Comparison of ENCODE assay signal across 21 cellular contexts in the genomic region with DNA sequence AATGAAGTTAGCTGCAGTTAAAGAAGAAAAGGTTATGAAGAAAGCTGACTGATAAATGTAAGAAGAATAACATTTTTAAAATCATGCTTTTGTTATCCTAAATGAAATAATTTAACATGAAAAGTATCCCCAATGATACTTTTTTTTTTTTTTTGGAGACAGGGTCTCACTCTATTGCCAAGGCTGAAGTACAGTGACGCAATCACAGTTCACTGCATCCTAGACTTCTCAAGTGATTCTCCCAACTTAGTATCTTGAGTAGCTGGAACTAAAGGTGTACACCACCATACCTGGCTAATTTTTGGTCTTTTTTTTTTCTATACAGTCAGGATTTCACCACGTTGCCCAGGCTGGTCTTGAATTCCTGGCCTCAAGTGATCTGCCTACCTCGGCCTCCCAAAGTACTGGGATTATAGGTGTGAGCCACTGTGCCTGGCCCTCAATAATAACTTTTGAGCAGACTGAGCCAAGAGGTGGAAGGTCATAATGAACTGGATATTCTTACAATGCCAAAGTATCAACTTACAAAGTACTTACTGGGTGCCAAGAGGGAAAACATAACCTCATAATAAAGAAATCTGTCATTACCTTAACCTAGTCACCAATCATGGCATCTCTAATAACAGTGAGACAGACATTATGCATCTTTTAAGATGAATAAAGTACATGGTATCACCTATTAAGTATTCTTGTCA.
DNase-seq lines count a peak whose midpoint lies in the region; ATAC-seq and TF ChIP-seq lines count a peak whose summit lies in the region.
"Had no signal": no experiment of that assay in that cellular context is flagged by ENCODE, and none has a peak within 500 bp of the region (broad histone marks: within the 10 kb centered on the region; RNA-seq: fewer than 3 reads in every experiment).

No MANE protein-coding gene starts in this region.

- no peak for TF ChIP-seq RAD21 in SK-N-SH (IDR thresholded peaks at IDR 0.05; ENCODE audit: low read length)

- peak overlapping the region; percentile 29 for H3K27ac Mint-ChIP-seq in chondrocyte (ENCODE audit: unreplicated experiment)
- no peak overlapping the region for H3K27ac Mint-ChIP-seq in activated T-cell treated with anti-CD3 and anti-CD28 coated beads, Interleukin-2, amount 50 U/mL, for 24 hours
- H3K27ac Mint-ChIP-seq: CD4-positive, CD25-positive, alpha-beta regulatory T cell; CD8-positive, alpha-beta memory T cell; H9 had no signal

- no peaks in the 10 kb centered on the region for H3K4me1 Mint-ChIP-seq in chondrocyte (ENCODE audit: low read depth)
- H3K4me1 Mint-ChIP-seq in activated T-cell treated with anti-CD3 and anti-CD28 coated beads, Interleukin-2, amount 50 U/mL, for 24 hours (ENCODE audit: low read depth): peaks cover 6% of the 10 kb centered on the region
- H3K4me1 Mint-ChIP-seq: H9 had no signal

- TF ChIP-seq EP300 in SK-N-SH (IDR thresholded peaks at IDR 0.05; ENCODE audit: borderline replicate concordance in 1 of 2, low read depth in 1 of 2, low read length in 1 of 2): no peak

- CTCF ChIA-PET in SK-N-SH (lab: Yijun Ruan, JAX): no interaction called here

- no peak overlapping the region for H3K4me3 Mint-ChIP-seq in chondrocyte (ENCODE audit: unreplicated experiment)
- H3K4me3 Mint-ChIP-seq in activated T-cell treated with anti-CD3 and anti-CD28 coated beads, Interleukin-2, amount 50 U/mL, for 24 hours: no peak overlapping the region
- H3K4me3 Mint-ChIP-seq: CD4-positive, CD25-positive, alpha-beta regulatory T cell; CD8-positive, alpha-beta memory T cell; H9; IgD-negative memory B cell had no signal

- intact Hi-C loops in psoas muscle (cut with DNase I): no loop called here

- no peaks in the 10 kb centered on the region for H4K20me1 ChIP-seq in SK-N-SH (ENCODE audit: insufficient read depth)

- no peaks in the 10 kb centered on the region for H3K9me2 ChIP-seq in SK-N-SH

- no peak overlapping the region for H3K9ac ChIP-seq in SK-N-SH

- POLR2A ChIA-PET in SK-N-SH (lab: Yijun Ruan, JAX): no interaction called here

- no peaks in the 10 kb centered on the region for H3K27me3 ChIP-seq in SK-N-SH (ENCODE audit: insufficient read depth)
- no peaks in the 10 kb centered on the region for H3K27me3 ChIP-seq in psoas muscle (ENCODE audit: insufficient read depth in 3 of 3, low read length in 2 of 3)
- H3K27me3 ChIP-seq: BE2C had no signal

- no peak overlapping the region for H3K27ac ChIP-seq in SK-N-SH (ENCODE audit: low read depth in 2 of 2, low read length in 1 of 2)
- H3K27ac ChIP-seq in psoas muscle: no peak overlapping the region
- H3K27ac ChIP-seq: HL-60 had no signal

- no peak for ATAC-seq in SK-N-SH treated with all-trans-retinoic acid at 6 μM for 48 hours
- ATAC-seq in psoas muscle: peak in 3 of 4 donors; percentile 53 to 68 (median 60)
- ATAC-seq: GM12878 had no signal

- no peaks in the 10 kb centered on the region for H3K79me2 ChIP-seq in SK-N-SH (ENCODE audit: insufficient read depth)

- H3K36me3 Mint-ChIP-seq in chondrocyte (ENCODE audit: low read depth): peaks cover 31% of the 10 kb centered on the region
- H3K36me3 Mint-ChIP-seq in activated T-cell treated with anti-CD3 and anti-CD28 coated beads, Interleukin-2, amount 50 U/mL, for 24 hours (ENCODE audit: low read depth): peaks cover 1% of the 10 kb centered on the region

- H3K9me3 ChIP-seq in SK-N-SH (no peaks in the 10 kb centered on the region), psoas muscle (no peaks in the 10 kb centered on the region)
- H3K9me3 ChIP-seq: BE2C had no signal

- peaks cover 5% of the 10 kb centered on the region for H3K9me3 Mint-ChIP-seq in chondrocyte (ENCODE audit: low read depth)
- peaks cover 2% of the 10 kb centered on the region for H3K9me3 Mint-ChIP-seq in activated T-cell treated with anti-CD3 and anti-CD28 coated beads, Interleukin-2, amount 50 U/mL, for 24 hours
- H3K9me3 Mint-ChIP-seq: IgD-negative memory B cell had no signal

- H3K27me3 Mint-ChIP-seq in chondrocyte (ENCODE audit: low read depth): no peaks in the 10 kb centered on the region
- no peaks in the 10 kb centered on the region for H3K27me3 Mint-ChIP-seq in activated T-cell treated with anti-CD3 and anti-CD28 coated beads, Interleukin-2, amount 50 U/mL, for 24 hours
- H3K27me3 Mint-ChIP-seq: CD4-positive, CD25-positive, alpha-beta regulatory T cell; IgD-negative memory B cell had no signal

- no peak overlapping the region for H2AFZ ChIP-seq in SK-N-SH (ENCODE audit: low read depth)

- 89% methylated on average over 3 of the region's 3 CpGs for WGBS in SK-N-SH (ENCODE audit: low lambda C conversion rate)
- 38 to 47% (median 40%) methylated on average over 3 of the region's 3 CpGs for WGBS in psoas muscle, 3 donors

- H3F3A ChIP-seq in SK-N-SH (replicated peaks; ENCODE audit: insufficient read depth): no peaks in the 10 kb centered on the region

- H3K4me1 ChIP-seq in SK-N-SH (ENCODE audit: control insufficient read depth in 1 of 2, insufficient read depth in 2 of 2, low read depth in 1 of 2, low read length in 1 of 2): no peaks in the 10 kb centered on the region; a peak in 2 of 4 replicates
- peaks cover 5% of the 10 kb centered on the region for H3K4me1 ChIP-seq in psoas muscle
- H3K4me1 ChIP-seq: BE2C had no signal

- H3K36me3 ChIP-seq in SK-N-SH (replicated peaks in 1 of 2; ENCODE audit: control insufficient read depth in 1 of 2, insufficient read depth in 2 of 2, low read length in 1 of 2): peaks cover 6 to 50% of the 10 kb centered on the region in 2 experiments
- H3K36me3 ChIP-seq in psoas muscle (ENCODE audit: insufficient read depth in 1 of 2, low read depth in 1 of 2): peaks cover 0 to 55% of the 10 kb centered on the region in 2 donors
- H3K36me3 ChIP-seq: BE2C had no signal

- TF ChIP-seq CTCF in SK-N-SH (IDR thresholded peaks at IDR 0.05): no peak
- no peak for TF ChIP-seq CTCF in chondrocyte (IDR thresholded peaks at IDR 0.05)
- no peak for TF ChIP-seq CTCF in psoas muscle (IDR thresholded peaks at IDR 0.05)

- H3K4me2 ChIP-seq in SK-N-SH: no peak overlapping the region

- H3K4me3 ChIP-seq in SK-N-SH (ENCODE audit: low read depth in 2 of 2, low read length in 1 of 2) (no peak overlapping the region), psoas muscle (no peak overlapping the region)
- H3K4me3 ChIP-seq: GM12878 had no signal

- no peak for DNase-seq in SK-N-SH
- DNase-seq in NCI-H69 (lab: John Stamatoyannopoulos, UW): peak; percentile 6
- no peak for DNase-seq in chondrocyte (ENCODE audit: low spot score)
- DNase-seq in psoas muscle: no peak
- no peak for DNase-seq in activated naive CD4-positive, alpha-beta T cell treated with anti-CD3 and anti-CD28 coated beads, Interleukin-2, amount 50 U/mL, for 16 hours
- DNase-seq in activated T-cell treated with anti-CD3 and anti-CD28 coated beads, Interleukin-2, amount 50 U/mL, for 24 hours: no peak
- DNase-seq: ACHN; BE2C; C1 segment of cervical spinal cord; CD4-positive, CD25-positive, alpha-beta regulatory T cell; CD8-positive, alpha-beta memory T cell; COR-L47; DMS 273 treated with DMSO at 0.1 percent for 48 hours; DMS53; DND-41; EL; H9 had no signal

TF ChIP-seq in SK-N-SH treated with all-trans-retinoic acid at 6 μM for 48 hours, 23 proteins besides CTCF, POLR2A, EP300 and RAD21:
- TF ChIP-seq ZFP30 (CRISPR knock-in tag; IDR thresholded peaks at IDR 0.05) (no peak), ISL1 (CRISPR knock-in tag; IDR thresholded peaks at IDR 0.05) (0 out of 2 replicates have a peak, but pooled peaks have one; percentile 16)

TF ChIP-seq in SK-N-SH, 30 proteins besides CTCF, POLR2A, EP300 and RAD21:
- TF ChIP-seq, protein P1, sequence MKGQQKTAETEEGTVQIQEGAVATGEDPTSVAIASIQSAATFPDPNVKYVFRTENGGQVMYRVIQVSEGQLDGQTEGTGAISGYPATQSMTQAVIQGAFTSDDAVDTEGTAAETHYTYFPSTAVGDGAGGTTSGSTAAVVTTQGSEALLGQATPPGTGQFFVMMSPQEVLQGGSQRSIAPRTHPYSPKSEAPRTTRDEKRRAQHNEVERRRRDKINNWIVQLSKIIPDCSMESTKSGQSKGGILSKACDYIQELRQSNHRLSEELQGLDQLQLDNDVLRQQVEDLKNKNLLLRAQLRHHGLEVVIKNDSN (IDR thresholded peaks at IDR 0.05; ENCODE audit: borderline replicate concordance, low read depth): no peak
- TF ChIP-seq NFIC (IDR thresholded peaks at IDR 0.05; ENCODE audit: borderline replicate concordance) (no peak), TEAD4 (IDR thresholded peaks at IDR 0.05; ENCODE audit: borderline replicate concordance, insufficient read depth) (no peak), GABPA (IDR thresholded peaks at IDR 0.05; ENCODE audit: low read depth) (no peak), MEF2A (IDR thresholded peaks at IDR 0.05; ENCODE audit: borderline replicate concordance, low read depth) (no peak)
TF ChIP-seq in SK-N-SH: peak in this region for 0.
